Comparison of ENCODE assay signal across 1 cellular context in genomic region chr3:196440041-196440537, GRCh38.
TF ChIP-seq lines count a peak whose summit lies in the region.

No MANE protein-coding gene starts in this region.

TF ChIP-seq in GM12878, 131 proteins besides CTCF, POLR2A, EP300 and RAD21 (continued from another document and continues in another):
- TF ChIP-seq, protein P1, sequence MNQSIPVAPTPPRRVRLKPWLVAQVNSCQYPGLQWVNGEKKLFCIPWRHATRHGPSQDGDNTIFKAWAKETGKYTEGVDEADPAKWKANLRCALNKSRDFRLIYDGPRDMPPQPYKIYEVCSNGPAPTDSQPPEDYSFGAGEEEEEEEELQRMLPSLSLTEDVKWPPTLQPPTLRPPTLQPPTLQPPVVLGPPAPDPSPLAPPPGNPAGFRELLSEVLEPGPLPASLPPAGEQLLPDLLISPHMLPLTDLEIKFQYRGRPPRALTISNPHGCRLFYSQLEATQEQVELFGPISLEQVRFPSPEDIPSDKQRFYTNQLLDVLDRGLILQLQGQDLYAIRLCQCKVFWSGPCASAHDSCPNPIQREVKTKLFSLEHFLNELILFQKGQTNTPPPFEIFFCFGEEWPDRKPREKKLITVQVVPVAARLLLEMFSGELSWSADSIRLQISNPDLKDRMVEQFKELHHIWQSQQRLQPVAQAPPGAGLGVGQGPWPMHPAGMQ (IDR thresholded peaks at IDR 0.05; ENCODE audit: borderline replicate concordance) = no peak
- no peak for TF ChIP-seq ESRRA (IDR thresholded peaks at IDR 0.05; ENCODE audit: low read length)
- TF ChIP-seq KLF5 (IDR thresholded peaks at IDR 0.05; ENCODE audit: partially characterized antibody) = no peak
- TF ChIP-seq FOXK2 (IDR thresholded peaks at IDR 0.05) = no peak
- TF ChIP-seq, protein P2, sequence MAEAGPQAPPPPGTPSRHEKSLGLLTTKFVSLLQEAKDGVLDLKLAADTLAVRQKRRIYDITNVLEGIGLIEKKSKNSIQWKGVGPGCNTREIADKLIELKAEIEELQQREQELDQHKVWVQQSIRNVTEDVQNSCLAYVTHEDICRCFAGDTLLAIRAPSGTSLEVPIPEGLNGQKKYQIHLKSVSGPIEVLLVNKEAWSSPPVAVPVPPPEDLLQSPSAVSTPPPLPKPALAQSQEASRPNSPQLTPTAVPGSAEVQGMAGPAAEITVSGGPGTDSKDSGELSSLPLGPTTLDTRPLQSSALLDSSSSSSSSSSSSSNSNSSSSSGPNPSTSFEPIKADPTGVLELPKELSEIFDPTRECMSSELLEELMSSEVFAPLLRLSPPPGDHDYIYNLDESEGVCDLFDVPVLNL (IDR thresholded peaks at IDR 0.05; ENCODE audit: low read depth, low read length) = no peak
- TF ChIP-seq POU2F2 (IDR thresholded peaks at IDR 0.05; ENCODE audit: borderline replicate concordance, low read depth, low read length) = 0 out of 3 replicates have a peak, but pooled peaks have one; percentile 46
- TF ChIP-seq MEF2A (IDR thresholded peaks at IDR 0.05; ENCODE audit: insufficient read depth, low read depth, low read length) = 0 out of 2 replicates have a peak, but pooled peaks have one; percentile 53
- peak; percentile 39 for TF ChIP-seq IKZF1 (conservative IDR thresholded peaks at IDR 0.05)
- no peak for TF ChIP-seq ZNF274 (IDR thresholded peaks at IDR 0.05; ENCODE audit: insufficient read depth, insufficient read length)
- TF ChIP-seq ZNF687 (IDR thresholded peaks at IDR 0.05) = peak; percentile 79
- TF ChIP-seq HDAC6 (IDR thresholded peaks at IDR 0.05; ENCODE audit: unreplicated experiment) = no peak
- no peak for TF ChIP-seq MYC (IDR thresholded peaks at IDR 0.05; ENCODE audit: insufficient read depth, insufficient read length, insufficient replicate concordance, low read length, severe bottlenecking)
- TF ChIP-seq TCF7 (IDR thresholded peaks at IDR 0.05; ENCODE audit: borderline replicate concordance) = no peak; the same call in 1 of the 2 replicates
- TF ChIP-seq MAX (IDR thresholded peaks at IDR 0.05; ENCODE audit: low read depth, low read length) = no peak
- TF ChIP-seq SUZ12 (IDR thresholded peaks at IDR 0.05; ENCODE audit: unreplicated experiment) = no peak
- TF ChIP-seq SMAD1 (IDR thresholded peaks at IDR 0.05; ENCODE audit: low read depth, partially characterized antibody) = peak; percentile 87
- TF ChIP-seq ZNF384 (IDR thresholded peaks at IDR 0.05; ENCODE audit: borderline replicate concordance, low read depth, low read length) = peak; percentile 18; the same call in 1 of the 2 replicates
- no peak for TF ChIP-seq TBL1XR1 (IDR thresholded peaks at IDR 0.05; ENCODE audit: low read depth, low read length)
- peak; percentile 67 for TF ChIP-seq NFIC (IDR thresholded peaks at IDR 0.05; ENCODE audit: low read depth, low read length)
- peak; percentile 74; the same call in 1 of the 2 replicates for TF ChIP-seq HDGF (IDR thresholded peaks at IDR 0.05)
- peak; percentile 15; a peak in 1 of 4 replicates for TF ChIP-seq BHLHE40 (IDR thresholded peaks at IDR 0.05; ENCODE audit: borderline replicate concordance in 1 of 2, low read depth in 2 of 2, low read length in 1 of 2)
- peak; percentile 31; the same call in 1 of the 2 replicates for TF ChIP-seq BCL11A (IDR thresholded peaks at IDR 0.05; ENCODE audit: low read depth, low read length)
- TF ChIP-seq SP1 (IDR thresholded peaks at IDR 0.05; ENCODE audit: low read depth, low read length) = no peak
- no peak for TF ChIP-seq TARDBP (IDR thresholded peaks at IDR 0.05; ENCODE audit: borderline replicate concordance)
- 0 out of 2 replicates have a peak, but pooled peaks have one; percentile 21 for TF ChIP-seq CREM (IDR thresholded peaks at IDR 0.05; ENCODE audit: low read depth)
- TF ChIP-seq CREB1 (IDR thresholded peaks at IDR 0.05; ENCODE audit: low read depth) = no peak
- TF ChIP-seq RELB (IDR thresholded peaks at IDR 0.05; ENCODE audit: low read depth) = peak; percentile 49; the same call in 1 of the 2 replicates
- no peak for TF ChIP-seq KDM1A (IDR thresholded peaks at IDR 0.05; ENCODE audit: borderline replicate concordance)
- TF ChIP-seq POLR2AphosphoS5 (IDR thresholded peaks at IDR 0.05; ENCODE audit: low read length) = no peak
- TF ChIP-seq FOS (IDR thresholded peaks at IDR 0.05; ENCODE audit: borderline replicate concordance, extremely low read depth, insufficient read length) = no peak
- no peak for TF ChIP-seq SIN3A (IDR thresholded peaks at IDR 0.05; ENCODE audit: low read depth, low read length)
- TF ChIP-seq ZNF622 (IDR thresholded peaks at IDR 0.05) = no peak
- TF ChIP-seq IRF4 (IDR thresholded peaks at IDR 0.05; ENCODE audit: low read depth, low read length) = no peak; the same call in 1 of the 2 replicates
- no peak for TF ChIP-seq ZBTB33 (IDR thresholded peaks at IDR 0.05)
- peak; percentile 40 for TF ChIP-seq JUNB (IDR thresholded peaks at IDR 0.05)
- 0 out of 2 replicates have a peak, but pooled peaks have one; percentile 35 for TF ChIP-seq DPF2 (IDR thresholded peaks at IDR 0.05)
- TF ChIP-seq ZNF217 (IDR thresholded peaks at IDR 0.05) = no peak
- 0 out of 2 replicates have a peak, but pooled peaks have one; percentile 14 for TF ChIP-seq YBX1 (IDR thresholded peaks at IDR 0.05)
- TF ChIP-seq ASH2L (IDR thresholded peaks at IDR 0.05; ENCODE audit: borderline replicate concordance, low read depth) = no peak
- no peak for TF ChIP-seq BCLAF1 (IDR thresholded peaks at IDR 0.05)
- TF ChIP-seq SIX5 (IDR thresholded peaks at IDR 0.05; ENCODE audit: low read depth, low read length, severe bottlenecking) = no peak
- TF ChIP-seq SMC3 (IDR thresholded peaks at IDR 0.05; ENCODE audit: borderline replicate concordance, low read length) = peak; percentile 6; the same call in 1 of the 2 replicates
- no peak for TF ChIP-seq JUND (IDR thresholded peaks at IDR 0.05; ENCODE audit: low read depth, low read length)
- peak; percentile 98 for TF ChIP-seq ATF2 (IDR thresholded peaks at IDR 0.05; ENCODE audit: low read length)
- no peak for TF ChIP-seq SRF (IDR thresholded peaks at IDR 0.05; ENCODE audit: low read depth in 2 of 2, low read length in 2 of 2)
- TF ChIP-seq ATF7 (IDR thresholded peaks at IDR 0.05; ENCODE audit: low read depth) = peak; percentile 59; the same call in 1 of the 2 replicates
- TF ChIP-seq, protein P3, sequence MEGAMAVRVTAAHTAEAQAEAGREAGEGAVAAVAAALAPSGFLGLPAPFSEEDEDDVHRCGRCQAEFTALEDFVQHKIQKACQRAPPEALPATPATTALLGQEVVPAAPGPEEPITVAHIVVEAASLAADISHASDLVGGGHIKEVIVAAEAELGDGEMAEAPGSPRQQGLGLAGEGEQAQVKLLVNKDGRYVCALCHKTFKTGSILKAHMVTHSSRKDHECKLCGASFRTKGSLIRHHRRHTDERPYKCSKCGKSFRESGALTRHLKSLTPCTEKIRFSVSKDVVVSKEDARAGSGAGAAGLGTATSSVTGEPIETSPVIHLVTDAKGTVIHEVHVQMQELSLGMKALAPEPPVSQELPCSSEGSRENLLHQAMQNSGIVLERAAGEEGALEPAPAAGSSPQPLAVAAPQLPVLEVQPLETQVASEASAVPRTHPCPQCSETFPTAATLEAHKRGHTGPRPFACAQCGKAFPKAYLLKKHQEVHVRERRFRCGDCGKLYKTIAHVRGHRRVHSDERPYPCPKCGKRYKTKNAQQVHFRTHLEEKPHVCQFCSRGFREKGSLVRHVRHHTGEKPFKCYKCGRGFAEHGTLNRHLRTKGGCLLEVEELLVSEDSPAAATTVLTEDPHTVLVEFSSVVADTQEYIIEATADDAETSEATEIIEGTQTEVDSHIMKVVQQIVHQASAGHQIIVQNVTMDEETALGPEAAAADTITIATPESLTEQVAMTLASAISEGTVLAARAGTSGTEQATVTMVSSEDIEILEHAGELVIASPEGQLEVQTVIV (IDR thresholded peaks at IDR 0.05; ENCODE audit: borderline replicate concordance, partially characterized antibody) = no peak
